In genomic region chr10:102452672-102453340, GRCh38 we compare ENCODE assay signal across 8 cellular contexts. TPM values are rescaled to one million over a fixed set of nuclear protein-coding genes. Genes with fewer than 3 reads are reported as not detected.
A peak's percentile ranks its signal among the peaks of the same experiment; 100 is the strongest.
DNase-seq lines count a peak whose midpoint lies in the region; ATAC-seq and TF ChIP-seq lines count a peak whose summit lies in the region.

No MANE protein-coding gene starts in this region.

- no peaks in the 10 kb centered on the region for H3K9me3 ChIP-seq in heart left ventricle

- peak overlapping the region in 5 of 12 donors; percentile 5 to 91 (median 28) for H3K27ac ChIP-seq in heart left ventricle

- H3K4me3 ChIP-seq in heart left ventricle, result peak overlapping the region in 1 of 12 donors; percentile 17

- ATAC-seq in heart left ventricle (peak in 3 of 4 donors; percentile 30 to 41 (median 38)), GM18498 (IDR thresholded peaks at IDR 0.05; ENCODE audit: unreplicated experiment) (no peak)

- H3K4me1 ChIP-seq in heart left ventricle, result peaks cover 0 to 51% (median 18%) of the 10 kb centered on the region in 12 donors

- no peaks in the 10 kb centered on the region for H3K27me3 ChIP-seq in heart left ventricle

- 53 to 68% (median 58%) methylated on average over 3 of the region's 3 CpGs for WGBS in heart left ventricle, 4 donors

- intact Hi-C loops in heart left ventricle (cut with DNase I), result no loop called here

- peak in 1 of 2 donors; percentile 9 for TF ChIP-seq POLR2A in heart left ventricle (IDR thresholded peaks at IDR 0.05)

- H3K36me3 ChIP-seq in heart left ventricle, result peaks cover 0 to 11% (median 0%) of the 10 kb centered on the region in 9 donors

- TF ChIP-seq CTCF in heart left ventricle (IDR thresholded peaks at IDR 0.05), result no peak

- DNase-seq in AML-193 (lab: John Stamatoyannopoulos, UW) (peak; percentile 44 to 48), NAMALWA (ENCODE audit: low spot score) (peak; percentile 32), heart left ventricle (peak in 2 of 5 donors; percentile 46 to 62), NCI-H1417 (lab: John Stamatoyannopoulos, UW) (no peak), T1000 (lab: John Stamatoyannopoulos, UW) (no peak)
- peak; percentile 17 for DNase-seq in activated effector memory CD4-positive, alpha-beta T cell treated with Interleukin-2 at 50 U/mL for 16 hours
- DNase-seq in stimulated activated CD4-positive, alpha-beta T cell treated with anti-CD3 and anti-CD28 coated beads, Interleukin-4, amount 100 ng/mL, for 1 hour, result peak; percentile 54

RNA-seq across cellular contexts. Expression of gene C10orf95, which starts 1.5 kb away (rescaled TPM):
- under 1 TPM in 2 of 9 donors, not detected in 7; 0.18 to 0.21 TPM for total RNA-seq in heart left ventricle
- not detected for polyA plus RNA-seq in heart left ventricle

RNA-seq across cellular contexts. Expression of gene CUEDC2, which starts 20.4 kb away (rescaled TPM):
- 100 to 1,000 TPM in 1 of 9 donors, 10 to 100 TPM in 8; 62.0 to 107 (median 79.2) TPM for total RNA-seq in heart left ventricle
- polyA plus RNA-seq in heart left ventricle, result 10 to 100 TPM; 73.4 to 81.2 TPM

RNA-seq across cellular contexts. Expression of gene FBXL15, which starts 32.2 kb away (rescaled TPM):
- 10 to 100 TPM in 6 of 9 donors, 1 to 10 TPM in 3; 6.6 to 13.9 (median 10.2) TPM for total RNA-seq in heart left ventricle
- 10 to 100 TPM in 1 of 2 donors, 1 to 10 TPM in 1; 9.9 to 20.0 TPM for polyA plus RNA-seq in heart left ventricle

RNA-seq across cellular contexts. Expression of gene PSD, which starts 34.2 kb away (rescaled TPM):
- 1 to 10 TPM in 4 of 9 donors, under 1 TPM in 5; 0.34 to 1.7 (median 0.86) TPM for total RNA-seq in heart left ventricle
- under 1 TPM; 0.14 to 0.76 TPM for polyA plus RNA-seq in heart left ventricle

RNA-seq across cellular contexts. Expression of gene ACTR1A, which starts 49.7 kb away (rescaled TPM):
- 100 to 1,000 TPM; 103 to 175 (median 119) TPM for total RNA-seq in heart left ventricle
- polyA plus RNA-seq in heart left ventricle, result 100 to 1,000 TPM; 100 to 156 TPM

Comparison
In these comparisons a context has a peak if more than half of its experiments do, and no peak if none do; other contexts are left out.
1. DNase-seq: peak in AML-193 (2 of 2), NAMALWA (single experiment), activated effector memory CD4-positive, alpha-beta T cell treated with Interleukin-2 at 50 U/mL for 16 hours (single experiment) and stimulated activated CD4-positive, alpha-beta T cell treated with anti-CD3 and anti-CD28 coated beads, Interleukin-4, amount 100 ng/mL, for 1 hour (single experiment); none in NCI-H1417 (0 of 3) and T1000 (single experiment).